Comparison of ENCODE assay signal across 8 cellular contexts in genomic region chr4:95124906-95125504, GRCh38.
DNase-seq lines count a peak whose midpoint lies in the region; ATAC-seq, FAIRE-seq and TF ChIP-seq lines count a peak whose summit lies in the region.

No MANE protein-coding gene starts in this region.

- H3K9me3 ChIP-seq in fibroblast of lung (ENCODE audit: control insufficient read depth, insufficient read depth, low read depth, low read length) (no peaks in the 10 kb centered on the region), pancreas (no peaks in the 10 kb centered on the region)

- TF ChIP-seq CTCF in fibroblast of lung (conservative IDR thresholded peaks at IDR 0.05 in 1 of 2, IDR thresholded peaks at IDR 0.05 in 1 of 2; ENCODE audit: low read depth in 1 of 2, low read length in 2 of 2) (peak; percentile 59 to 75), pancreas (IDR thresholded peaks at IDR 0.05) (peak in 3 of 4 donors; percentile 16 to 19 (median 18))

- H3K27ac ChIP-seq in fibroblast of lung (ENCODE audit: insufficient read depth, low read length) (no peak overlapping the region), pancreas (no peak overlapping the region)

- WGBS in pancreas, 2 donors: 47 to 52% methylated on average over 4 of the region's 4 CpGs

- DNase-seq in RPMI7951 (ENCODE audit: low read depth) (peak; percentile 49), fibroblast of lung (ENCODE audit: low read depth in 2 of 2) (peak; percentile 65 to 78), pancreas (no peak)

- H3K4me1 ChIP-seq in fibroblast of lung (ENCODE audit: control insufficient read depth, extremely low read depth, insufficient read depth, low read length) (peaks cover 2% of the 10 kb centered on the region), pancreas (no peaks in the 10 kb centered on the region)

- H2AFZ ChIP-seq in fibroblast of lung (ENCODE audit: low read length): no peak overlapping the region

- H3K4me3 ChIP-seq in fibroblast of lung (replicated peaks in 1 of 4; ENCODE audit: control extremely low read depth in 1 of 4, insufficient read depth in 1 of 4, low read depth in 3 of 4, low read length in 4 of 4) (no peak overlapping the region), pancreas (no peak overlapping the region)

- no peaks in the 10 kb centered on the region for H4K20me1 ChIP-seq in fibroblast of lung (ENCODE audit: control insufficient read depth, extremely low read depth, insufficient read depth, low read length)

- FAIRE-seq in A204.1 (lab: Jason Lieb, UNC) (peak; percentile 91), pancreas (lab: Jason Lieb, UNC) (no peak)

- H3K27me3 ChIP-seq in fibroblast of lung (ENCODE audit: control insufficient read depth, insufficient read depth, low read length): no peaks in the 10 kb centered on the region
- H3K27me3 ChIP-seq in pancreas: no peaks in the 10 kb centered on the region

- H3K9ac ChIP-seq in fibroblast of lung (ENCODE audit: insufficient read depth, low read length): no peak overlapping the region

- no peaks in the 10 kb centered on the region for H3K79me2 ChIP-seq in fibroblast of lung (ENCODE audit: control insufficient read depth, insufficient read depth, low read length)

- intact Hi-C loops in pancreas (cut with DNase I): no loop called here

- H3K4me2 ChIP-seq in fibroblast of lung (ENCODE audit: extremely low read depth, insufficient read depth, low read length): no peak overlapping the region

- H3K36me3 ChIP-seq in fibroblast of lung (ENCODE audit: control insufficient read depth, insufficient read depth, low read length) (no peaks in the 10 kb centered on the region), pancreas (no peaks in the 10 kb centered on the region)

- ATAC-seq in GM18868 (IDR thresholded peaks at IDR 0.05; ENCODE audit: unreplicated experiment) (peak; percentile 45), pancreas (peak in 3 of 4 donors; percentile 63 to 72 (median 64)), GM18517 (IDR thresholded peaks at IDR 0.05; ENCODE audit: unreplicated experiment) (no peak), GM19035 (IDR thresholded peaks at IDR 0.05; ENCODE audit: unreplicated experiment) (no peak), GM19467 (IDR thresholded peaks at IDR 0.05; ENCODE audit: unreplicated experiment) (no peak)

Comparison
In these comparisons a context has a peak if more than half of its experiments do, and no peak if none do; other contexts are left out.
1. ATAC-seq: peak in GM18868 (single experiment) and pancreas (3 of 4); none in GM18517 (single experiment), GM19035 (single experiment) and GM19467 (single experiment).
2. DNase-seq: peak in RPMI7951 (single experiment) and fibroblast of lung (2 of 2); none in pancreas (0 of 6).